In the genomic region with DNA sequence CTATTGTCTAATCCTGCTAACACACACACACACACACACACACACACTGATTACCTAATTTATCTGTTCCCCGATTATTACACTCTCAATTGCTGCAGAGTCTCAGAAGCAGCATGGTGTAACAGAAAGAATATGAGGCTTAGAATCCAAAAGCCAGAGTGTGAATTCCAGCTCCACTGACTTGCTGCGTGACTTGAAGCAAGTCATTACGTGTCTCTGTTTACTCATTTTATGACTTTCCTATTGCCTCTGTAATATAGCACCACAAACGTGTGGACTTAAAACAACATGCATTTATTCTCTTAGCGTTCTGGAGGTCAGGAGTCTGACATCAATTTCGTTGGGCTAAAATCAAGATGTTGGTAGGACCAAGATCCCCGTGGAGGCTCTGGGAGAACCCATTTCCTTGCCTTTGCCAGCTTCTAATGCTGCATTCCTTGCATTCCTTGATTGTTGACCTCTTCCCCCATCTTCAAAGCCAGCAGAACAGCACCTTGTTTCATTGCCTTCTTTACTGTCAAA, we compare ENCODE assay signal across 9 cellular contexts. TPM values are rescaled to one million over a fixed set of nuclear protein-coding genes. Genes with fewer than 3 reads are reported as not detected.
DNase-seq lines count a peak whose midpoint lies in the region; ATAC-seq and TF ChIP-seq lines count a peak whose summit lies in the region.
"Had no signal": no experiment of that assay in that cellular context is flagged by ENCODE, and none has a peak within 500 bp of the region (broad histone marks: within the 10 kb centered on the region; RNA-seq: fewer than 3 reads in every experiment).

No MANE protein-coding gene starts in this region.

- ATAC-seq in natural killer cell treated with Interleukin-12 subunit alpha and Interleukin-12 subunit beta and Interleukin-15 and Interleukin-18, amount 100 ng/mL, for 72 hours, result no peak
- ATAC-seq in natural killer cell (no peak), omental fat pad (ENCODE audit: low FRiP score) (no peak)

- no peak for TF ChIP-seq POLR2A in vagina (IDR thresholded peaks at IDR 0.05)

- no peaks in the 10 kb centered on the region for H3K9me3 ChIP-seq in SJSA1 (replicated peaks)
- no peaks in the 10 kb centered on the region for H3K9me3 ChIP-seq in vagina

- no peaks in the 10 kb centered on the region for H3K27me3 Mint-ChIP-seq in natural killer cell treated with Interleukin-12 subunit alpha and Interleukin-12 subunit beta and Interleukin-15 and Interleukin-18, amount 100 ng/mL, for 72 hours
- H3K27me3 Mint-ChIP-seq in natural killer cell (ENCODE audit: low read depth in 2 of 2), result no peaks in the 10 kb centered on the region

- H3K4me3 Mint-ChIP-seq in natural killer cell treated with Interleukin-12 subunit alpha and Interleukin-12 subunit beta and Interleukin-15 and Interleukin-18, amount 100 ng/mL, for 72 hours, result peak overlapping the region; percentile 27
- no peak overlapping the region for H3K4me3 Mint-ChIP-seq in natural killer cell

- H3K9me3 Mint-ChIP-seq in natural killer cell treated with Interleukin-12 subunit alpha and Interleukin-12 subunit beta and Interleukin-15 and Interleukin-18, amount 100 ng/mL, for 72 hours, result no peaks in the 10 kb centered on the region
- H3K9me3 Mint-ChIP-seq in natural killer cell, result no peaks in the 10 kb centered on the region

- H3K27ac ChIP-seq in SJSA1, result peak overlapping the region; percentile 74
- no peak overlapping the region for H3K27ac ChIP-seq in vagina

- TF ChIP-seq CTCF in natural killer cell (IDR thresholded peaks at IDR 0.05) (no peak), vagina (IDR thresholded peaks at IDR 0.05) (no peak), omental fat pad (IDR thresholded peaks at IDR 0.05) (no peak)

- H3K36me3 Mint-ChIP-seq in natural killer cell treated with Interleukin-12 subunit alpha and Interleukin-12 subunit beta and Interleukin-15 and Interleukin-18, amount 100 ng/mL, for 72 hours, result peaks cover 6% of the 10 kb centered on the region
- H3K36me3 Mint-ChIP-seq in natural killer cell, result no peaks in the 10 kb centered on the region

- no peak for DNase-seq in natural killer cell treated with Interleukin-12 subunit alpha and Interleukin-12 subunit beta and Interleukin-15 and Interleukin-18, amount 100 ng/mL, for 72 hours (ENCODE audit: low spot score)
- DNase-seq in natural killer cell (no peak), SJSA1 (ENCODE audit: low read depth in 1 of 2, low spot score in 2 of 2) (peak; percentile 61 to 85), glomerular visceral epithelial cell (ENCODE audit: extremely low spot score) (peak; percentile 72), vagina (ENCODE audit: extremely low spot score in 2 of 2) (peak; percentile 20 to 34), omental fat pad (ENCODE audit: low spot score) (no peak), D341Med (ENCODE audit: low spot score) (no peak)
- no peak for DNase-seq in stimulated activated CD4-positive, alpha-beta T cell treated with anti-CD3 and anti-CD28 coated beads, Interleukin-2, amount 100 ng/mL, for 24 hours
- DNase-seq: activated naive CD4-positive, alpha-beta T cell treated with Interleukin-2 at 50 U/mL for 16 hours had no signal

- H3K4me3 ChIP-seq in SJSA1 (no peak overlapping the region), vagina (no peak overlapping the region)

- H3K27me3 ChIP-seq in SJSA1 (replicated peaks) (no peaks in the 10 kb centered on the region), vagina (no peaks in the 10 kb centered on the region)

- H3K27ac Mint-ChIP-seq in natural killer cell treated with Interleukin-12 subunit alpha and Interleukin-12 subunit beta and Interleukin-15 and Interleukin-18, amount 100 ng/mL, for 72 hours, result peak overlapping the region; percentile 51 to 55
- peak overlapping the region in 1 of 2 donors; percentile 6 for H3K27ac Mint-ChIP-seq in natural killer cell

- peaks cover 44 to 49% of the 10 kb centered on the region in 2 donors for H3K4me1 Mint-ChIP-seq in natural killer cell treated with Interleukin-12 subunit alpha and Interleukin-12 subunit beta and Interleukin-15 and Interleukin-18, amount 100 ng/mL, for 72 hours (ENCODE audit: low read depth in 2 of 2)
- peaks cover 38 to 41% of the 10 kb centered on the region in 2 donors for H3K4me1 Mint-ChIP-seq in natural killer cell

- intact Hi-C loops in natural killer cell (cut with micrococcal nuclease), result no loop called here
- intact Hi-C loops in vagina (cut with DNase I), result no loop called here

- H3K4me1 ChIP-seq in SJSA1 (replicated peaks) (peaks cover 71% of the 10 kb centered on the region), vagina (peaks cover 36% of the 10 kb centered on the region)

- H3K36me3 ChIP-seq in SJSA1, result no peaks in the 10 kb centered on the region
- H3K36me3 ChIP-seq in vagina, result no peaks in the 10 kb centered on the region

RNA-seq across cellular contexts. Expression of gene ATP5PO, which starts 55.9 kb away (rescaled TPM):
- total RNA-seq in natural killer cell treated with Interleukin-12 subunit alpha and Interleukin-12 subunit beta and Interleukin-15 and Interleukin-18, amount 100 ng/mL, for 72 hours, result 100 to 1,000 TPM; 123 to 142 TPM
- total RNA-seq in natural killer cell (10 to 100 TPM; 80.4 to 95.4 (median 94.9) TPM), vagina (133 TPM), omental fat pad (100 to 1,000 TPM; 143 to 223 (median 219) TPM)
- 276 and 326 TPM in 2 replicates for total RNA-seq in SJSA1 (2014; rRNA removed; shearing (Covaris generic))

Comparison
In these comparisons a context has a peak if more than half of its experiments do, and no peak if none do; other contexts are left out.
1. DNase-seq: peak in SJSA1 (2 of 2), glomerular visceral epithelial cell (single experiment) and vagina (2 of 2); none in natural killer cell treated with Interleukin-12 subunit alpha and Interleukin-12 subunit beta and Interleukin-15 and Interleukin-18, amount 100 ng/mL, for 72 hours (single experiment), natural killer cell (single experiment), omental fat pad (single experiment), D341Med (single experiment) and stimulated activated CD4-positive, alpha-beta T cell treated with anti-CD3 and anti-CD28 coated beads, Interleukin-2, amount 100 ng/mL, for 24 hours (0 of 2).